Comparison of ENCODE assay signal across 8 cellular contexts in genomic region chr2:54725343-54726099, GRCh38. TPM values are rescaled to one million over a fixed set of nuclear protein-coding genes. Genes with fewer than 3 reads are reported as not detected.
DNase-seq lines count a peak whose midpoint lies in the region; ATAC-seq and TF ChIP-seq lines count a peak whose summit lies in the region.

No MANE protein-coding gene starts in this region.

- no peak for ATAC-seq in stimulated activated naive CD8-positive, alpha-beta T cell treated with anti-CD3 and anti-CD28 coated beads, Interleukin-15, Interleukin-2, amounts not matched to agents 100 U/mL and 50 U/mL, for 24 hours
- no peak for ATAC-seq in HG02840 (IDR thresholded peaks at IDR 0.05; ENCODE audit: low FRiP score, unreplicated experiment)
- ATAC-seq in GM19324 (IDR thresholded peaks at IDR 0.05; ENCODE audit: low FRiP score, unreplicated experiment), result no peak

- H3K4me3 Mint-ChIP-seq in stimulated activated naive CD8-positive, alpha-beta T cell treated with anti-CD3 and anti-CD28 coated beads, Interleukin-15, Interleukin-2, amounts not matched to agents 100 ng/mL and 50 ng/mL, for 24 hours, result peak overlapping the region; percentile 67
- peak overlapping the region; percentile 75 for H3K4me3 Mint-ChIP-seq in activated naive CD8-positive, alpha-beta T cell treated with anti-CD3 and anti-CD28 coated beads for 36 hours
- peak overlapping the region; percentile 78 for H3K4me3 Mint-ChIP-seq in mesothelial cell of epicardium

- no peaks in the 10 kb centered on the region for H3K9me3 Mint-ChIP-seq in stimulated activated naive CD8-positive, alpha-beta T cell treated with anti-CD3 and anti-CD28 coated beads, Interleukin-15, Interleukin-2, amounts not matched to agents 100 ng/mL and 50 ng/mL, for 24 hours
- no peaks in the 10 kb centered on the region for H3K9me3 Mint-ChIP-seq in activated naive CD8-positive, alpha-beta T cell treated with anti-CD3 and anti-CD28 coated beads for 36 hours
- H3K9me3 Mint-ChIP-seq in mesothelial cell of epicardium, result no peaks in the 10 kb centered on the region

- no peaks in the 10 kb centered on the region for H3K36me3 Mint-ChIP-seq in stimulated activated naive CD8-positive, alpha-beta T cell treated with anti-CD3 and anti-CD28 coated beads, Interleukin-15, Interleukin-2, amounts not matched to agents 100 ng/mL and 50 ng/mL, for 24 hours (ENCODE audit: low read depth)
- no peaks in the 10 kb centered on the region for H3K36me3 Mint-ChIP-seq in activated naive CD8-positive, alpha-beta T cell treated with anti-CD3 and anti-CD28 coated beads for 36 hours
- no peaks in the 10 kb centered on the region for H3K36me3 Mint-ChIP-seq in mesothelial cell of epicardium

- no peak for TF ChIP-seq CTCF in mesothelial cell of epicardium (IDR thresholded peaks at IDR 0.05; ENCODE audit: unreplicated experiment)

- no peak for DNase-seq in stimulated activated naive CD8-positive, alpha-beta T cell treated with anti-CD3 and anti-CD28 coated beads, Interleukin-15, Interleukin-2, amounts not matched to agents 100 U/mL and 50 U/mL, for 24 hours
- DNase-seq in activated naive CD8-positive, alpha-beta T cell treated with anti-CD3 and anti-CD28 coated beads for 36 hours, result no peak
- DNase-seq in mesothelial cell of epicardium (ENCODE audit: low spot score in 2 of 2, unreplicated experiment in 2 of 2) (no peak), NCI-H1048 (lab: John Stamatoyannopoulos, UW) (no peak)
- DNase-seq in stimulated activated CD4-positive, alpha-beta T cell treated with anti-CD3 and anti-CD28 coated beads, Interleukin-1b, Interleukin-23, amount 100 ng/mL, for 48 hours, result no peak

- peaks cover 20% of the 10 kb centered on the region for H3K4me1 Mint-ChIP-seq in stimulated activated naive CD8-positive, alpha-beta T cell treated with anti-CD3 and anti-CD28 coated beads, Interleukin-15, Interleukin-2, amounts not matched to agents 100 ng/mL and 50 ng/mL, for 24 hours (ENCODE audit: low read depth)
- H3K4me1 Mint-ChIP-seq in activated naive CD8-positive, alpha-beta T cell treated with anti-CD3 and anti-CD28 coated beads for 36 hours, result peaks cover 29% of the 10 kb centered on the region
- H3K4me1 Mint-ChIP-seq in mesothelial cell of epicardium, result peaks cover 18% of the 10 kb centered on the region

- H3K27ac Mint-ChIP-seq in stimulated activated naive CD8-positive, alpha-beta T cell treated with anti-CD3 and anti-CD28 coated beads, Interleukin-15, Interleukin-2, amounts not matched to agents 100 ng/mL and 50 ng/mL, for 24 hours, result no peak overlapping the region
- no peak overlapping the region for H3K27ac Mint-ChIP-seq in activated naive CD8-positive, alpha-beta T cell treated with anti-CD3 and anti-CD28 coated beads for 36 hours
- no peak overlapping the region for H3K27ac Mint-ChIP-seq in mesothelial cell of epicardium

- peaks cover 44% of the 10 kb centered on the region for H3K27me3 Mint-ChIP-seq in stimulated activated naive CD8-positive, alpha-beta T cell treated with anti-CD3 and anti-CD28 coated beads, Interleukin-15, Interleukin-2, amounts not matched to agents 100 ng/mL and 50 ng/mL, for 24 hours
- peaks cover 41% of the 10 kb centered on the region for H3K27me3 Mint-ChIP-seq in activated naive CD8-positive, alpha-beta T cell treated with anti-CD3 and anti-CD28 coated beads for 36 hours
- H3K27me3 Mint-ChIP-seq in mesothelial cell of epicardium (ENCODE audit: low read depth), result peaks cover 63% of the 10 kb centered on the region

RNA-seq across cellular contexts. Expression of gene EML6, which starts 2.1 kb away (rescaled TPM):
- total RNA-seq in activated naive CD8-positive, alpha-beta T cell treated with anti-CD3 and anti-CD28 coated beads for 36 hours, result 1 to 10 TPM in 1 of 2 experiments, under 1 TPM in 1; 0.54 to 1.3 TPM
- total RNA-seq in mesothelial cell of epicardium, result 0.93 to 2.3 TPM (median 2.1 TPM) in 3 replicates
